In the genomic region with DNA sequence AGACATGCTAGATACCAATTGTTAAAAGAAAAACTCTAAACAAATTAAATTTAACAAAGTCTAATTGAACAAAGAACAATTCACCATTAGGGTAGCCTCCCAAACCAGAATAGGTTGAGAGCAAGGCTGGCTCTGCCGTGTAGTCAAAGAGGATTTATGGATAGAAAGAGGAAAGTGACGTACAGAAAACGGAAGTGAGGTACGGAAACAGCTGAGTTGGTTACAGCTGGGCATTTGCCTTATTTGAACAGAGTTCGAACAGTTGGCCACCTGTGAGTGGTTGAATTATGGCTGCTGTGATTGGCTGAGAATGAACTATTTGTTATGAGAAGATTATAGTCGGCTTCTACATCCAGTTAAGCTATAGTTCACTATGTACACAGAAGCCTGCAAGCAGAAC, we compare ENCODE assay signal across 18 cellular contexts. TPM values are rescaled to one million over a fixed set of nuclear protein-coding genes. Genes with fewer than 3 reads are reported as not detected.
"Had no signal": no experiment of that assay in that cellular context is flagged by ENCODE, and none has a peak within 500 bp of the region (broad histone marks: within the 10 kb centered on the region; RNA-seq: fewer than 3 reads in every experiment).

No MANE protein-coding gene starts in this region.

- H3K4me3 ChIP-seq: gastrocnemius medialis, hepatocyte, left ventricle myocardium inferior, transverse colon had no signal

- H3K79me2 ChIP-seq: hepatocyte had no signal

- DNase-seq: activated CD4-positive, alpha-beta T cell treated with anti-CD3 and anti-CD28 coated beads, Interleukin-2, amount 50 U/mL, for 1 hour; activated CD8-positive, alpha-beta memory T cell treated with anti-CD3 and anti-CD28 coated beads, Interleukin-2, amount 10 ng/mL, durations not matched to agents 7 days and 5 days; activated effector memory CD4-positive, alpha-beta T cell treated with Interleukin-2 at 50 U/mL for 16 hours; activated T-cell treated with anti-CD3 and anti-CD28 coated beads, Interleukin-2, amount 50 U/mL, for 24 hours; amygdala; brain microvascular endothelial cell; effector memory CD8-positive, alpha-beta T cell; gastrocnemius medialis; kidney; left ventricle myocardium inferior; occipital lobe; right cardiac atrium; substantia nigra; transverse colon had no signal

- H2AFZ ChIP-seq: hepatocyte had no signal

- H3K36me3 ChIP-seq: brain microvascular endothelial cell, gastrocnemius medialis, left ventricle myocardium inferior, transverse colon had no signal

- H3K27me3 ChIP-seq: brain microvascular endothelial cell, gastrocnemius medialis, hepatocyte, transverse colon had no signal

- H3K27ac ChIP-seq: brain microvascular endothelial cell, epithelial cell of prostate, gastrocnemius medialis, hepatocyte, left ventricle myocardium inferior, transverse colon had no signal

- H3K9me3 ChIP-seq: gastrocnemius medialis, left ventricle myocardium inferior, transverse colon had no signal

- H3K4me1 ChIP-seq: gastrocnemius medialis, left ventricle myocardium inferior, transverse colon had no signal

- ATAC-seq: activated CD8-positive, alpha-beta memory T cell treated with anti-CD3 and anti-CD28 coated beads, Interleukin-2, amount 10 ng/mL, durations not matched to agents 7 days and 5 days; effector memory CD8-positive, alpha-beta T cell; gastrocnemius medialis; natural killer cell treated with Interleukin-12 subunit alpha and Interleukin-12 subunit beta and Interleukin-15 and Interleukin-18, amount 100 ng/mL, for 72 hours; right cardiac atrium; stimulated activated effector memory CD8-positive, alpha-beta T cell treated with anti-CD3 and anti-CD28 coated beads, Interleukin-12 subunit alpha, Interleukin-12 subunit beta, amount 100 ng/mL, for 72 hours had no signal

- H3K4me2 ChIP-seq: hepatocyte had no signal

RNA-seq across cellular contexts. Expression of a gene that starts 18.5 kb away (rescaled TPM):
- total RNA-seq: natural killer cell treated with Interleukin-12 subunit alpha and Interleukin-12 subunit beta and Interleukin-15 and Interleukin-18, amount 100 ng/mL, for 72 hours had no signal
